In genomic region chr7:106155027-106155426, GRCh38 we compare ENCODE assay signal across 22 cellular contexts. TPM values are rescaled to one million over a fixed set of nuclear protein-coding genes. Genes with fewer than 3 reads are reported as not detected.
DNase-seq lines count a peak whose midpoint lies in the region; ATAC-seq, FAIRE-seq and TF ChIP-seq lines count a peak whose summit lies in the region.
"Had no signal": no experiment of that assay in that cellular context is flagged by ENCODE, and none has a peak within 500 bp of the region (broad histone marks: within the 10 kb centered on the region; RNA-seq: fewer than 3 reads in every experiment).

No MANE protein-coding gene starts in this region.

- no peaks in the 10 kb centered on the region for H3K9me2 ChIP-seq in OCI-LY1 (ENCODE audit: low read depth, low read length)

- no peak overlapping the region for H3K27ac ChIP-seq in OCI-LY1 (ENCODE audit: low read depth, low read length, poor library complexity, severe bottlenecking)
- H3K27ac ChIP-seq: A549, Peyer's patch had no signal

- no peaks in the 10 kb centered on the region for H3K79me2 ChIP-seq in OCI-LY1 (ENCODE audit: insufficient read depth, low read length)

- TF ChIP-seq POLR2A in GM12892 (IDR thresholded peaks at IDR 0.05; ENCODE audit: low read depth, low read length), result no peak

- H3K9ac ChIP-seq in OCI-LY1 (ENCODE audit: low read length), result no peak overlapping the region

- H3F3A ChIP-seq in OCI-LY1 (ENCODE audit: insufficient read depth, low read length), result no peaks in the 10 kb centered on the region

- H3K36me3 ChIP-seq in OCI-LY1 (ENCODE audit: insufficient read depth, low read length), result no peaks in the 10 kb centered on the region
- H3K36me3 ChIP-seq: Peyer's patch had no signal

- H3K9me3 ChIP-seq in OCI-LY1 (ENCODE audit: low read length), result no peaks in the 10 kb centered on the region; the same call in 1 of the 2 replicates
- H3K9me3 ChIP-seq: Peyer's patch had no signal

- TF ChIP-seq CTCF in OCI-LY1 (IDR thresholded peaks at IDR 0.05; ENCODE audit: low read length), result no peak

- H3K27me3 ChIP-seq in OCI-LY1 (ENCODE audit: insufficient read depth, low read length), result peaks cover under 1% of the 10 kb centered on the region; the same call in 1 of the 2 replicates
- H3K27me3 ChIP-seq: Peyer's patch had no signal

- peak; percentile 43 for ATAC-seq in HG02852 (IDR thresholded peaks at IDR 0.05; ENCODE audit: unreplicated experiment)
- no peak for ATAC-seq in GM18868 (IDR thresholded peaks at IDR 0.05; ENCODE audit: unreplicated experiment)
- ATAC-seq: SK-N-SH treated with all-trans-retinoic acid at 6 μM for 48 hours, T-cell had no signal

- peaks cover 52% of the 10 kb centered on the region for H3K4me1 ChIP-seq in OCI-LY1 (ENCODE audit: insufficient read depth, low read length, severe bottlenecking)

- peak overlapping the region; percentile 6; the same call in 1 of the 2 replicates for H3K4me2 ChIP-seq in OCI-LY1 (ENCODE audit: low read length)
- H3K4me2 ChIP-seq: A549 had no signal

- peak; percentile 67 for FAIRE-seq in GM12892 (lab: Jason Lieb, UNC)
- FAIRE-seq: A549 had no signal

- H3K4me3 ChIP-seq in OCI-LY1 (ENCODE audit: low read depth, low read length, poor library complexity, severe bottlenecking), result no peak overlapping the region
- H3K4me3 ChIP-seq: A549, Peyer's patch had no signal

- H4K20me1 ChIP-seq in OCI-LY1 (ENCODE audit: insufficient read depth, low read length), result no peaks in the 10 kb centered on the region

- DNase-seq in GM12892 (ENCODE audit: insufficient read length) (no peak), germinal center (ENCODE audit: low spot score) (peak; percentile 56), hypothalamus (lab: John Stamatoyannopoulos, UW) (no peak), NCI-H1436 treated with DMSO at 0.1 percent for 48 hours (lab: John Stamatoyannopoulos, UW) (no peak), NOMO-1 (lab: John Stamatoyannopoulos, UW; ENCODE audit: unreplicated experiment in 2 of 2) (no peak)
- DNase-seq: CD4-positive, alpha-beta T cell; COR-L47; DMS 273 treated with DMSO at 0.1 percent for 48 hours; DMS79 treated with DMSO at 0.1 percent for 48 hours; H7; KG1; NCI-H1105; NCI-H1694 treated with DMSO at 0.1 percent for 48 hours; NCI-H2081 treated with DMSO at 0.1 percent for 48 hours; NCI-H2171 treated with DMSO at 0.1 percent for 48 hours; Peyer's patch; T-cell had no signal

- H2AFZ ChIP-seq in OCI-LY1 (ENCODE audit: low read length), result no peak overlapping the region

RNA-seq across cellular contexts. Expression of gene SYPL1, which starts 42.9 kb away (rescaled TPM):
- 29.0 TPM for polyA plus RNA-seq in GM12892 (2012; ENCODE audit: missing spikeins)
